Comparison of ENCODE assay signal across 8 cellular contexts in the genomic region with DNA sequence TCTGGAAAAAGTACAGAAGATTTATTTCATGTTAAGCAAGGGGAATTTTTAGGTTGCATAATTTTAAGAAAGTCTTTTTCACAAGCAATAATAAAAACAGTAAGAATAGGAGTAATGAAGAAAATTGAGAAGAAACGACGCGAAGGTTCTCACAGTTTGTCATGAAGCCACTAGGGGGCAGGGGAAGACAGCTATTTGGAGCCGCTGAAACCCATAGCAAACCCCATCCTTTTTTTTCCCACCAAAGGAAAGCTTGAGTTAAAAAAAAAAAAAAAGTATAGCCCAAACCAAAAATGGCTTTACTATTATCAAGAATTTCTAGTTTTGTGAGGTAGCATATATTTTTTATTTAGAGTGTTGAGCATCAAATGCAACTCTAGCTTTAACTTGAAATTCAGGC.
DNase-seq lines count a peak whose midpoint lies in the region; ATAC-seq and TF ChIP-seq lines count a peak whose summit lies in the region.

No MANE protein-coding gene starts in this region.

- H3K4me1 Mint-ChIP-seq in MCF 10A (ENCODE audit: insufficient read depth, unreplicated experiment) = no peaks in the 10 kb centered on the region

- H3K4me3 ChIP-seq in right cardiac atrium (ENCODE audit: low read length) (no peak overlapping the region), MG63 (no peak overlapping the region), kidney epithelial cell (ENCODE audit: low read depth, low read length) (no peak overlapping the region)

- peaks cover 24% of the 10 kb centered on the region for H3K27me3 Mint-ChIP-seq in MCF 10A (ENCODE audit: insufficient read depth, unreplicated experiment)

- H3K27me3 ChIP-seq in right cardiac atrium (ENCODE audit: control insufficient read depth, insufficient read depth) (no peaks in the 10 kb centered on the region), MG63 (no peaks in the 10 kb centered on the region; the same call in 1 of the 2 replicates), kidney epithelial cell (ENCODE audit: control insufficient read depth, insufficient read depth, low read length) (peaks cover 3% of the 10 kb centered on the region)

- no TSS peak for BruUV-seq in MCF 10A (replicated peaks; lab: Mats Ljungman, UMichigan)

- H3K9me3 Mint-ChIP-seq in MCF 10A (ENCODE audit: unreplicated experiment) = peaks cover 10% of the 10 kb centered on the region

- WGBS in right cardiac atrium = under 1% methylated on average over 4 of the region's 4 CpGs

- POLR2A ChIA-PET in MCF 10A (lab: Yijun Ruan, JAX) = interaction anchor here (0.7 to 3.6 kb wide), 4 partner anchors 254 to 423 kb away, joined by 3 to 17 read pairs (median 6); partner anchors contain the start of gene BCL2

- DNase-seq in Right ventricle myocardium superior = no peak
- DNase-seq in right cardiac atrium = no peak
- peak; percentile 40 for DNase-seq in MG63
- DNase-seq in SKM-1 (lab: John Stamatoyannopoulos, UW; ENCODE audit: unreplicated experiment) = peak; percentile 54
- DNase-seq in MCF 10A (ENCODE audit: unreplicated experiment) = peak; percentile 68
- peak; percentile 14 for DNase-seq in kidney epithelial cell (ENCODE audit: low read depth)
- peak; percentile 61 for DNase-seq in stimulated activated CD4-positive, alpha-beta T cell treated with anti-CD3 and anti-CD28 coated beads, Interleukin-4, amount 100 ng/mL, for 24 hours

- intact Hi-C loops in Right ventricle myocardium superior (cut with DNase I) (loop anchor here (2.0 kb wide), 1 partner anchor 305 kb away; no protein-coding TSS in a partner anchor), right cardiac atrium (cut with DNase I) (loop anchor here (2.0 to 10.0 kb wide), 6 partner anchors 141 to 429 kb away; no protein-coding TSS in a partner anchor), MCF 10A (cut with micrococcal nuclease) (loop anchor here (1.0 to 2.0 kb wide), 5 partner anchors 115 to 829 kb away; no protein-coding TSS in a partner anchor)

- no peaks in the 10 kb centered on the region for H3K9me3 ChIP-seq in right cardiac atrium (ENCODE audit: control insufficient read depth, low read length)
- H3K9me3 ChIP-seq in MG63 = peaks cover 6% of the 10 kb centered on the region

- no peaks in the 10 kb centered on the region for H3K4me1 ChIP-seq in right cardiac atrium (ENCODE audit: control insufficient read depth, insufficient read depth, low read length)

- no peaks in the 10 kb centered on the region for H3K36me3 ChIP-seq in MG63
- H3K36me3 ChIP-seq in kidney epithelial cell (ENCODE audit: control insufficient read depth, insufficient read depth, low read length) = no peaks in the 10 kb centered on the region

- TF ChIP-seq CTCF in MCF 10A (IDR thresholded peaks at IDR 0.05; ENCODE audit: unreplicated experiment) (peak; percentile 76), kidney epithelial cell (IDR thresholded peaks at IDR 0.05; ENCODE audit: insufficient read depth, low read length, poor library complexity, severe bottlenecking) (peak; percentile 80)

- CTCF ChIA-PET in MCF 10A (lab: Yijun Ruan, JAX) = interaction anchor here (0.6 to 5.9 kb wide), 48 partner anchors 9 to 820 kb away, joined by 3 to 100 read pairs (median 4); partner anchors contain the start of gene BCL2

- no peak overlapping the region for H3K27ac Mint-ChIP-seq in MCF 10A (ENCODE audit: low read depth, unreplicated experiment)

- H3K36me3 Mint-ChIP-seq in MCF 10A (ENCODE audit: insufficient read depth, unreplicated experiment) = peaks cover 6% of the 10 kb centered on the region

- no peak overlapping the region for H3K27ac ChIP-seq in right cardiac atrium (ENCODE audit: low read length)

- no peak overlapping the region for H3K4me3 Mint-ChIP-seq in MCF 10A (ENCODE audit: unreplicated experiment)

- peak; percentile 78 for ATAC-seq in Right ventricle myocardium superior (ENCODE audit: poor library complexity)
- no peak for ATAC-seq in right cardiac atrium
- no peak for ATAC-seq in HG02870 (IDR thresholded peaks at IDR 0.05; ENCODE audit: unreplicated experiment)

Comparison
In these comparisons a context has a peak if more than half of its experiments do, and no peak if none do; other contexts are left out.
1. DNase-seq: peak in MG63 (single experiment), SKM-1 (single experiment), MCF 10A (single experiment), kidney epithelial cell (single experiment) and stimulated activated CD4-positive, alpha-beta T cell treated with anti-CD3 and anti-CD28 coated beads, Interleukin-4, amount 100 ng/mL, for 24 hours (single experiment); none in Right ventricle myocardium superior (single experiment) and right cardiac atrium (0 of 3).